1 cellular context compared by ENCODE assay signal in the genomic region with DNA sequence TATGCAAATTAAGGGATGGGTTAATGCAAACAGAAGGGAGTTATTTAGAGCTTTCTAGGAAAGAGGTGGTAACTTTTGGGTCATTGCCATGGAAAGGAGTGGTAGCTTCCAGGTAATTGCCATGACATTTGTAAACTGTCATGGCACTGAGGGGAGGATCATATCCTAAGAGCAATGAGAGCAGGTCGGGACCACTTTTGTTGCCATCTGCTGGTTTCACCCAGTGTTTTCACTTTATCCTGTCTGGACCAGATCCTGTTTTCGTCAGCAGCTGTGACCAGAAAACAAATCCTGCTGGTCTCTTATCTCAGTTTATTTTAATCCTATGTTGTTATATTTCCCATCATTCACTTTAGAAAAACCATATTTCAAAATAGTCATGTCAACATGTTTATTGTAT.
TF ChIP-seq lines count a peak whose summit lies in the region.

No MANE protein-coding gene starts in this region.

TF ChIP-seq in GM23338, 12 proteins besides CTCF, POLR2A, EP300 and RAD21 (continued from another document):
- TF ChIP-seq, protein P1, sequence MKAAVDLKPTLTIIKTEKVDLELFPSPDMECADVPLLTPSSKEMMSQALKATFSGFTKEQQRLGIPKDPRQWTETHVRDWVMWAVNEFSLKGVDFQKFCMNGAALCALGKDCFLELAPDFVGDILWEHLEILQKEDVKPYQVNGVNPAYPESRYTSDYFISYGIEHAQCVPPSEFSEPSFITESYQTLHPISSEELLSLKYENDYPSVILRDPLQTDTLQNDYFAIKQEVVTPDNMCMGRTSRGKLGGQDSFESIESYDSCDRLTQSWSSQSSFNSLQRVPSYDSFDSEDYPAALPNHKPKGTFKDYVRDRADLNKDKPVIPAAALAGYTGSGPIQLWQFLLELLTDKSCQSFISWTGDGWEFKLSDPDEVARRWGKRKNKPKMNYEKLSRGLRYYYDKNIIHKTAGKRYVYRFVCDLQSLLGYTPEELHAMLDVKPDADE (IDR thresholded peaks at IDR 0.05), result no peak
- no peak for TF ChIP-seq CREB1 (CRISPR knock-in tag; IDR thresholded peaks at IDR 0.05; ENCODE audit: low read depth)
